24 cellular contexts compared by ENCODE assay signal in genomic region chr10:3167611-3168330, GRCh38.
"Had no signal": no experiment of that assay in that cellular context is flagged by ENCODE, and none has a peak within 500 bp of the region (broad histone marks: within the 10 kb centered on the region; RNA-seq: fewer than 3 reads in every experiment).

No MANE protein-coding gene starts in this region.

- H3K9me3 Mint-ChIP-seq: activated CD4-positive, alpha-beta memory T cell treated with anti-CD3 and anti-CD28 coated beads, Interleukin-2, amount 10 ng/mL, durations not matched to agents 7 days and 5 days; activated naive CD4-positive, alpha-beta T cell treated with anti-CD3 and anti-CD28 coated beads for 36 hours; T-cell had no signal

- H3K4me3 Mint-ChIP-seq: activated CD4-positive, alpha-beta memory T cell treated with anti-CD3 and anti-CD28 coated beads, Interleukin-2, amount 10 ng/mL, durations not matched to agents 7 days and 5 days; activated CD4-positive, alpha-beta T cell treated with anti-CD3 and anti-CD28 coated beads for 36 hours; activated naive CD4-positive, alpha-beta T cell treated with anti-CD3 and anti-CD28 coated beads for 36 hours; activated naive CD8-positive, alpha-beta T cell; T-cell had no signal

- H3K27ac ChIP-seq: brain microvascular endothelial cell, SK-N-MC, WERI-Rb-1 had no signal

- DNase-seq: activated CD4-positive, alpha-beta memory T cell treated with anti-CD3 and anti-CD28 coated beads, Interleukin-2, amount 10 ng/mL, durations not matched to agents 7 days and 5 days; activated CD4-positive, alpha-beta T cell treated with anti-CD3 and anti-CD28 coated beads, Interleukin-2, amount 50 U/mL, for 1 hour; activated CD8-positive, alpha-beta memory T cell treated with anti-CD3 and anti-CD28 coated beads, Interleukin-2, amount 50 U/mL, for 4 hours; activated effector memory CD4-positive, alpha-beta T cell treated with anti-CD3 and anti-CD28 coated beads, Interleukin-2, amount 50 U/mL, for 16 hours; activated naive CD4-positive, alpha-beta T cell treated with anti-CD3 and anti-CD28 coated beads for 36 hours; activated T-cell treated with anti-CD3 and anti-CD28 coated beads, Interleukin-2, amount 50 U/mL, for 1 hour; brain microvascular endothelial cell; cerebellar nuclear complex; KG1; NCI-H1092; NCI-H1417; NCI-H1930; NCI-H2171 treated with DMSO at 0.1 percent for 48 hours; NCI-H226; NCI-H526; NCI-H82; RPMI8226; T-cell; WERI-Rb-1 had no signal

- H3K4me3 ChIP-seq: SK-N-MC had no signal

- H3K27ac Mint-ChIP-seq: activated CD4-positive, alpha-beta memory T cell treated with anti-CD3 and anti-CD28 coated beads, Interleukin-2, amount 10 ng/mL, durations not matched to agents 7 days and 5 days; activated CD4-positive, alpha-beta T cell treated with anti-CD3 and anti-CD28 coated beads for 36 hours; activated naive CD4-positive, alpha-beta T cell treated with anti-CD3 and anti-CD28 coated beads for 36 hours; activated naive CD8-positive, alpha-beta T cell; T-cell had no signal

- H3K27me3 ChIP-seq: brain microvascular endothelial cell had no signal

- H3K27me3 Mint-ChIP-seq: activated CD4-positive, alpha-beta memory T cell treated with anti-CD3 and anti-CD28 coated beads, Interleukin-2, amount 10 ng/mL, durations not matched to agents 7 days and 5 days; activated CD4-positive, alpha-beta T cell treated with anti-CD3 and anti-CD28 coated beads for 36 hours; activated naive CD8-positive, alpha-beta T cell; T-cell had no signal

- ATAC-seq: activated CD4-positive, alpha-beta T cell treated with anti-CD3 and anti-CD28 coated beads for 36 hours; Panc1; Right ventricle myocardium inferior; T-cell had no signal
